Comparison of ENCODE assay signal across 10 cellular contexts in the genomic region with DNA sequence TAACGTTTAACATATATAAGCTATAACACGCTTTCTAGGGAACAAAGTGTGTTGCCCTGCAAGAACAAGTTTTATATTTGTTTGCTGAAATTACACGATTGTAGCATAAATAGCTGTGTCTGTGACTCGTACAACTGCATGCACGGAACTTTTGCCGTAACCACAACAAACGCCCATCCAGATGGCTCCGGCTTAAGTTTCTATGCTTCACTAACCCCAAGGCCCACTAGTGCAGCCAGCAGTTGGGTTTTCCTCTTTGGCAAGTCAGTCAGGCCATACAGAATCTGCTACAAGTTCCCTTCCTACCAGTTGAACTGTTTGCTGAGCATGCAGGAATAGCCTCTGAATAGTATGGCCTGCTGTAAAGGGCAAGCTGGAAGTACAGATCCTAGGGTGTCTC. TPM values are rescaled to one million over a fixed set of nuclear protein-coding genes. Genes with fewer than 3 reads are reported as not detected.
DNase-seq lines count a peak whose midpoint lies in the region; ATAC-seq, FAIRE-seq and TF ChIP-seq lines count a peak whose summit lies in the region.
"Had no signal": no experiment of that assay in that cellular context is flagged by ENCODE, and none has a peak within 500 bp of the region (broad histone marks: within the 10 kb centered on the region; RNA-seq: fewer than 3 reads in every experiment).

No MANE protein-coding gene starts in this region.

- H3K36me3 ChIP-seq in astrocyte (ENCODE audit: insufficient read depth, low read length) (peaks cover under 1% of the 10 kb centered on the region), small intestine (ENCODE audit: control insufficient read depth in 2 of 2, insufficient read depth in 2 of 2, low read length in 2 of 2) (no peaks in the 10 kb centered on the region)

- H3K9me3 ChIP-seq in astrocyte (ENCODE audit: insufficient read depth, low read depth, low read length) (no peaks in the 10 kb centered on the region), small intestine (ENCODE audit: control insufficient read depth, low read depth) (no peaks in the 10 kb centered on the region)

- H3K27ac Mint-ChIP-seq in astrocyte (ENCODE audit: unreplicated experiment) = peak overlapping the region; percentile 91
- peak overlapping the region; percentile 85 for H3K27ac Mint-ChIP-seq in neural crest cell (ENCODE audit: unreplicated experiment)
- H3K27ac Mint-ChIP-seq: activated T-helper 17 cell treated with anti-CD3 and anti-CD28 coated beads, Interleukin-2, amount 50 U/mL, for 72 hours had no signal

- TF ChIP-seq CTCF in astrocyte (IDR thresholded peaks at IDR 0.05; ENCODE audit: insufficient read depth, low read depth, low read length) (no peak), neural crest cell (conservative IDR thresholded peaks at IDR 0.05) (no peak)

- peak overlapping the region; percentile 2 for H3K4me3 ChIP-seq in astrocyte (ENCODE audit: insufficient read depth, low read depth, low read length)
- no peak overlapping the region for H3K4me3 ChIP-seq in small intestine (ENCODE audit: low read depth in 1 of 2, low read length in 2 of 2)

- H3K27ac ChIP-seq in astrocyte (ENCODE audit: low read depth, low read length) (peak overlapping the region; percentile 62), small intestine (ENCODE audit: low read depth in 1 of 2, low read length in 1 of 2) (no peak overlapping the region)

- no peak overlapping the region for H2AFZ ChIP-seq in astrocyte (ENCODE audit: low read depth, low read length)

- ATAC-seq in GM18498 (IDR thresholded peaks at IDR 0.05; ENCODE audit: unreplicated experiment) (peak; percentile 52), HG03045 (IDR thresholded peaks at IDR 0.05; ENCODE audit: unreplicated experiment) (peak; percentile 54)
- ATAC-seq: activated T-helper 17 cell treated with anti-CD3 and anti-CD28 coated beads, Interleukin-2, amount 50 U/mL, for 72 hours had no signal

- no peaks in the 10 kb centered on the region for H3K27me3 ChIP-seq in astrocyte (ENCODE audit: insufficient read depth, low read length)
- H3K27me3 ChIP-seq in small intestine (ENCODE audit: control insufficient read depth in 2 of 2, insufficient read depth in 2 of 2, low read length in 2 of 2) = no peaks in the 10 kb centered on the region

- H3K9ac ChIP-seq in astrocyte (ENCODE audit: low read length) = peak overlapping the region; percentile 67

- peaks cover 36% of the 10 kb centered on the region for H3K79me2 ChIP-seq in astrocyte (ENCODE audit: insufficient read depth, low read length)

- no peaks in the 10 kb centered on the region for H4K20me1 ChIP-seq in astrocyte (ENCODE audit: insufficient read depth, low read length)

- no peaks in the 10 kb centered on the region for H3K9me3 Mint-ChIP-seq in astrocyte (ENCODE audit: unreplicated experiment)
- no peaks in the 10 kb centered on the region for H3K9me3 Mint-ChIP-seq in neural crest cell
- H3K9me3 Mint-ChIP-seq: activated T-helper 17 cell treated with anti-CD3 and anti-CD28 coated beads, Interleukin-2, amount 50 U/mL, for 72 hours had no signal

- peak; percentile 20 for FAIRE-seq in astrocyte (lab: Jason Lieb, UNC)
- no peak for FAIRE-seq in small intestine (lab: Jason Lieb, UNC)

- H3K27me3 Mint-ChIP-seq in astrocyte (ENCODE audit: low read depth, unreplicated experiment) (no peaks in the 10 kb centered on the region), neural crest cell (ENCODE audit: low read depth) (no peaks in the 10 kb centered on the region)

- DNase-seq in astrocyte (ENCODE audit: low read depth) (peak; percentile 80), neural crest cell (ENCODE audit: low read depth, low spot score) (no peak), HUDEP-2 (lab: John Stamatoyannopoulos, UW; ENCODE audit: unreplicated experiment in 76 of 76) (no peak), small intestine (no peak)
- DNase-seq in stimulated activated CD8-positive, alpha-beta memory T cell treated with anti-CD3 and anti-CD28 coated beads, Interleukin-4, amount 100 ng/mL, for 48 hours = no peak
- no peak for DNase-seq in activated naive CD4-positive, alpha-beta T cell treated with Interleukin-2 at 50 U/mL for 16 hours
- DNase-seq: SHP77 had no signal

- H3K4me1 ChIP-seq in astrocyte (ENCODE audit: insufficient read depth, low read length) = peaks cover 53% of the 10 kb centered on the region
- no peaks in the 10 kb centered on the region for H3K4me1 ChIP-seq in small intestine (ENCODE audit: control insufficient read depth in 2 of 2, insufficient read depth in 1 of 2, low read depth in 1 of 2, low read length in 1 of 2)

- H3K36me3 Mint-ChIP-seq in astrocyte (ENCODE audit: low read depth, unreplicated experiment) (peaks cover 31% of the 10 kb centered on the region), neural crest cell (ENCODE audit: low read depth) (peaks cover 4% of the 10 kb centered on the region)

- H3K4me1 Mint-ChIP-seq in astrocyte (ENCODE audit: low read depth, unreplicated experiment) (peaks cover 76% of the 10 kb centered on the region), neural crest cell (peaks cover 50% of the 10 kb centered on the region)
- H3K4me1 Mint-ChIP-seq: activated T-helper 17 cell treated with anti-CD3 and anti-CD28 coated beads, Interleukin-2, amount 50 U/mL, for 72 hours had no signal

- peak overlapping the region; percentile 35 for H3K4me3 Mint-ChIP-seq in astrocyte (ENCODE audit: unreplicated experiment)
- peak overlapping the region; percentile 72 for H3K4me3 Mint-ChIP-seq in neural crest cell
- H3K4me3 Mint-ChIP-seq: activated T-helper 17 cell treated with anti-CD3 and anti-CD28 coated beads, Interleukin-2, amount 50 U/mL, for 72 hours had no signal

- 65 to 89% (median 86%) methylated on average over 8 of the region's 8 CpGs for WGBS in small intestine, 3 donors

- peak overlapping the region; percentile 77 for H3K4me2 ChIP-seq in astrocyte (ENCODE audit: low read length)

RNA-seq across cellular contexts. Expression of gene CSRP2, which starts 12.1 kb away (rescaled TPM):
- total RNA-seq in astrocyte = 247 and 265 TPM in 2 replicates
- total RNA-seq in neural crest cell = 76.4 and 80.8 TPM in 2 replicates
- polyA plus RNA-seq in small intestine = 10 to 100 TPM in 2 of 3 donors, 1 to 10 TPM in 1; 1.8 to 40.1 (median 13.5) TPM
